In genomic region chr17:81926451-81927144, GRCh38 we compare ENCODE assay signal across 8 cellular contexts. TPM values are rescaled to one million over a fixed set of nuclear protein-coding genes. Genes with fewer than 3 reads are reported as not detected.
DNase-seq lines count a peak whose midpoint lies in the region; ATAC-seq, FAIRE-seq and TF ChIP-seq lines count a peak whose summit lies in the region.

No MANE protein-coding gene starts in this region.

- peak in 1 of 2 experiments; percentile 72; a peak in 2 of 4 replicates for TF ChIP-seq POLR2A in HepG2 (IDR thresholded peaks at IDR 0.05; ENCODE audit: insufficient read depth in 1 of 2, low read depth in 2 of 2, low read length in 2 of 2)

- 1% methylated on average over 30 of the region's 44 CpGs for WGBS in HepG2 (ENCODE audit: low lambda C conversion rate)

- H3K27ac Mint-ChIP-seq in activated CD4-positive, alpha-beta T cell treated with anti-CD3 and anti-CD28 coated beads for 36 hours = peak overlapping the region; percentile 85
- H3K27ac Mint-ChIP-seq in dendritic cell treated with granulocyte-macrophage colony-stimulating factor and Interleukin-4, amounts not matched to agents 40 ng/mL and 50 ng/mL, for 4 days = peak overlapping the region; percentile 90

- TF ChIP-seq RAD21 in HepG2 (CRISPR knock-in tag; IDR thresholded peaks at IDR 0.05) = no peak; the same call in 1 of the 2 replicates

- H3K27me3 ChIP-seq in HepG2 (ENCODE audit: control insufficient read depth in 1 of 2, insufficient read depth in 2 of 2, low read length in 2 of 2) = no peaks in the 10 kb centered on the region

- TF ChIP-seq CTCF in HepG2 (CRISPR knock-in tag; IDR thresholded peaks at IDR 0.05) = no peak

- peaks cover 32% of the 10 kb centered on the region for H3K4me1 Mint-ChIP-seq in activated CD4-positive, alpha-beta T cell treated with anti-CD3 and anti-CD28 coated beads for 36 hours
- peaks cover 59% of the 10 kb centered on the region for H3K4me1 Mint-ChIP-seq in dendritic cell treated with granulocyte-macrophage colony-stimulating factor and Interleukin-4, amounts not matched to agents 40 ng/mL and 50 ng/mL, for 4 days (ENCODE audit: low read depth)

- peak overlapping the region; percentile 92 for H3K27ac ChIP-seq in HepG2 (ENCODE audit: extremely low read length, insufficient read depth, low read length)

- CTCF ChIA-PET in activated CD4-positive, alpha-beta T cell treated with anti-CD3 and anti-CD28 coated beads for 36 hours (lab: Charles Lee) = interaction anchor here (0.6 to 1.4 kb wide), 3 partner anchors 12 to 93 kb away, joined by 3 to 4 read pairs (median 3); no protein-coding TSS in a partner anchor
- CTCF ChIA-PET in HepG2 (lab: Yijun Ruan, JAX; ENCODE audit: low intra/inter-chr PET ratio, low total read pairs) = no interaction called here

- DNase-seq in DMS53 (lab: John Stamatoyannopoulos, UW) (peak; percentile 93), H4 (ENCODE audit: low spot score) (peak; percentile 81), NCI-H146 treated with DMSO at 0.1 percent for 48 hours (lab: John Stamatoyannopoulos, UW; ENCODE audit: unreplicated experiment) (peak; percentile 21), HepG2 (ENCODE audit: low spot score) (peak; percentile 96)
- DNase-seq in activated CD4-positive, alpha-beta T cell treated with anti-CD3 and anti-CD28 coated beads for 36 hours = peak; percentile 81
- DNase-seq in stimulated activated CD4-positive, alpha-beta T cell treated with anti-CD3 and anti-CD28 coated beads, Interleukin-4, amount 100 ng/mL, for 4 hours = peak; percentile 69 to 77

- H3K4me2 ChIP-seq in HepG2 (ENCODE audit: low read depth, low read length) = peak overlapping the region; percentile 88

- FAIRE-seq in HepG2 (lab: Jason Lieb, UNC) = peak; percentile 99

- no peak for TF ChIP-seq EP300 in HepG2 (IDR thresholded peaks at IDR 0.05; ENCODE audit: low read depth in 2 of 2, low read length in 2 of 2)
- TF ChIP-seq EP300 in HepG2 (CRISPR knock-in tag; IDR thresholded peaks at IDR 0.05; ENCODE audit: borderline replicate concordance) = no peak

- POLR2A ChIA-PET in activated CD4-positive, alpha-beta T cell treated with anti-CD3 and anti-CD28 coated beads for 36 hours (lab: Charles Lee) = interaction anchor here (1.0 to 1.6 kb wide), 2 partner anchors 9 to 53 kb away, joined by 3 to 4 read pairs; no protein-coding TSS in a partner anchor
- POLR2A ChIA-PET in HepG2 (lab: Yijun Ruan, JAX) = interaction anchor here (0.7 to 6.1 kb wide), 29 partner anchors 10 to 316 kb away, joined by 3 to 71 read pairs (median 6); partner anchors contain the start of genes CENPX, DCXR, LRRC45 and MCRIP1

- BruUV-seq in HepG2 (replicated peaks; lab: Mats Ljungman, UMichigan) = TSS peak; percentile 48

- peaks cover 6 to 10% of the 10 kb centered on the region in 2 experiments; a peak in 4 of 5 replicates for H3K36me3 ChIP-seq in HepG2 (replicated peaks in 1 of 2; ENCODE audit: control insufficient read depth in 1 of 2, insufficient read depth in 2 of 2, low read length in 2 of 2)

- H3K79me2 ChIP-seq in HepG2 (ENCODE audit: insufficient read depth, low read length) = peaks cover 55% of the 10 kb centered on the region

- no peaks in the 10 kb centered on the region for H3K9me3 ChIP-seq in HepG2 (ENCODE audit: low read length)

- in situ Hi-C loops in HepG2 (cut with HindIII; ENCODE audit: extremely low pct_ligation_motif_present, low pct_unique_long_range_greater_than_20kb) = no loop called here

- peaks cover 51% of the 10 kb centered on the region for H3K4me1 ChIP-seq in HepG2 (ENCODE audit: insufficient read depth, low read length)

- no peaks in the 10 kb centered on the region for H3K9me3 Mint-ChIP-seq in activated CD4-positive, alpha-beta T cell treated with anti-CD3 and anti-CD28 coated beads for 36 hours (ENCODE audit: low read depth)
- H3K9me3 Mint-ChIP-seq in dendritic cell treated with granulocyte-macrophage colony-stimulating factor and Interleukin-4, amounts not matched to agents 40 ng/mL and 50 ng/mL, for 4 days = no peaks in the 10 kb centered on the region

- H3K27me3 Mint-ChIP-seq in activated CD4-positive, alpha-beta T cell treated with anti-CD3 and anti-CD28 coated beads for 36 hours = peaks cover 2% of the 10 kb centered on the region
- H3K27me3 Mint-ChIP-seq in dendritic cell treated with granulocyte-macrophage colony-stimulating factor and Interleukin-4, amounts not matched to agents 40 ng/mL and 50 ng/mL, for 4 days = peaks cover 36% of the 10 kb centered on the region

- peak overlapping the region; percentile 85 for H3K4me3 Mint-ChIP-seq in activated CD4-positive, alpha-beta T cell treated with anti-CD3 and anti-CD28 coated beads for 36 hours
- H3K4me3 Mint-ChIP-seq in dendritic cell treated with granulocyte-macrophage colony-stimulating factor and Interleukin-4, amounts not matched to agents 40 ng/mL and 50 ng/mL, for 4 days = peak overlapping the region; percentile 93

- H3K4me3 ChIP-seq in HepG2 (replicated peaks in 1 of 3; ENCODE audit: insufficient read depth in 1 of 3, low read depth in 2 of 3, low read length in 3 of 3) = peak overlapping the region; percentile 79 to 94 (median 91)

- peaks cover 28% of the 10 kb centered on the region for H4K20me1 ChIP-seq in HepG2 (ENCODE audit: insufficient read depth, low read length)

- no peak overlapping the region for H2AFZ ChIP-seq in HepG2 (ENCODE audit: low read length)

- peaks cover 8% of the 10 kb centered on the region for H3K36me3 Mint-ChIP-seq in activated CD4-positive, alpha-beta T cell treated with anti-CD3 and anti-CD28 coated beads for 36 hours (ENCODE audit: low read depth)
- H3K36me3 Mint-ChIP-seq in dendritic cell treated with granulocyte-macrophage colony-stimulating factor and Interleukin-4, amounts not matched to agents 40 ng/mL and 50 ng/mL, for 4 days (ENCODE audit: low read depth) = peaks cover 32% of the 10 kb centered on the region

- intact Hi-C loops in activated CD4-positive, alpha-beta T cell treated with anti-CD3 and anti-CD28 coated beads for 36 hours (cut with DNase I, micrococcal nuclease) = loop anchor here (1.0 to 10.0 kb wide), 12 partner anchors 8 to 368 kb away; partner anchors contain the start of genes PCYT2 (in 2 of the 2), ALYREF (in 1 of the 2), ANAPC11 (in 1 of the 2) and ARHGDIA (in 1 of the 2)
- intact Hi-C loops in dendritic cell treated with granulocyte-macrophage colony-stimulating factor and Interleukin-4, amounts not matched to agents 40 ng/mL and 50 ng/mL, for 4 days (cut with micrococcal nuclease) = loop anchor here (5.0 to 10.0 kb wide), 2 partner anchors 34 to 62 kb away; partner anchors contain the start of genes ALYREF, ANAPC11 and P4HB
- intact Hi-C loops in HepG2 (cut with micrococcal nuclease; ENCODE audit: unreplicated experiment) = loop anchor here (2.0 kb wide), 1 partner anchor 16 kb away; the partner anchor contains the start of gene PCYT2

- peak; percentile 42 for ATAC-seq in activated CD4-positive, alpha-beta T cell treated with anti-CD3 and anti-CD28 coated beads for 36 hours
- ATAC-seq in HepG2 (peak; percentile 76), HG03457 (IDR thresholded peaks at IDR 0.05; ENCODE audit: unreplicated experiment) (no peak)

- H3K9ac ChIP-seq in HepG2 (ENCODE audit: insufficient read depth, low read depth, low read length) = peak overlapping the region; percentile 91

RNA-seq across cellular contexts. Expression of gene MAFG, which starts 0.9 kb away (rescaled TPM):
- 8.7 and 9.3 TPM in 2 replicates for total RNA-seq in H4 (2014; rRNA removed; shearing (Covaris generic))
- 10 to 100 TPM; 15.3 to 18.3 TPM for total RNA-seq in activated CD4-positive, alpha-beta T cell treated with anti-CD3 and anti-CD28 coated beads for 36 hours
- 12.4 and 14.5 TPM in 2 replicates for total RNA-seq in HepG2 (2016; rRNA removed; fragmentation: Illumina TruSeq; extraction: Trizol)
- total RNA-seq in HepG2 (2016; cell fraction: cytosol; rRNA removed; fragmentation: Illumina TruSeq; extraction: Trizol; ENCODE audit: low read depth) = 2.1 and 2.3 TPM in 2 replicates
- 9.8 and 14.7 TPM in 2 replicates for total RNA-seq in HepG2 (2016; cell fraction: insoluble cytoplasmic fraction; rRNA removed; fragmentation: Illumina TruSeq; extraction: Trizol)
- 7.6 TPM in 2 replicates for total RNA-seq in HepG2 (2016; cell fraction: membrane; rRNA removed; fragmentation: Illumina TruSeq; extraction: Trizol)
- 15.5 and 16.7 TPM in 2 replicates for total RNA-seq in HepG2 (2016; cell fraction: nucleus; rRNA removed; fragmentation: Illumina TruSeq; extraction: Trizol)
- polyA plus RNA-seq in HepG2 (2011; rRNA removed) = 20.0 TPM in 2 replicates
- polyA plus RNA-seq in HepG2 (2011; cell fraction: cytosol; rRNA removed) = 17.1 and 19.4 TPM in 2 replicates
- polyA plus RNA-seq in HepG2 (2011; cell fraction: nucleus; rRNA removed) = 98.2 and 128 TPM in 2 replicates
- polyA plus RNA-seq in HepG2 (2012) = 16.1 and 26.5 TPM in 2 replicates
- polyA plus RNA-seq in HepG2 (2016; cell fraction: cytosol; fragmentation: Illumina TruSeq; extraction: Trizol; ENCODE audit: low read depth) = 1.4 and 1.6 TPM in 2 replicates
- polyA plus RNA-seq in HepG2 (2016; cell fraction: insoluble cytoplasmic fraction; fragmentation: Illumina TruSeq; extraction: Trizol; ENCODE audit: low read depth) = 9.2 and 10.7 TPM in 2 replicates
- polyA plus RNA-seq in HepG2 (2016; cell fraction: membrane; fragmentation: Illumina TruSeq; extraction: Trizol; ENCODE audit: low read depth) = 4.3 and 4.6 TPM in 2 replicates
- 38.9 and 41.8 TPM in 2 replicates for polyA plus RNA-seq in HepG2 (2016; cell fraction: nucleus; fragmentation: Illumina TruSeq; extraction: Trizol; ENCODE audit: insufficient read depth, low read depth)
- polyA minus RNA-seq in HepG2 (2011; rRNA and poly(A)+ RNA removed; ENCODE audit: low replicate concordance) = 16.8 and 26.4 TPM in 2 replicates
- polyA minus RNA-seq in HepG2 (2011; cell fraction: cytosol; rRNA and poly(A)+ RNA removed) = 8.0 and 9.5 TPM in 2 replicates
- polyA minus RNA-seq in HepG2 (2011; cell fraction: nucleus; rRNA and poly(A)+ RNA removed) = 11.9 and 15.8 TPM in 2 replicates

RNA-seq across cellular contexts. Expression of gene SIRT7, which starts 8.6 kb away (rescaled TPM):
- total RNA-seq in H4 (2014; rRNA removed; shearing (Covaris generic)) = 5.5 and 8.7 TPM in 2 replicates
- 10 to 100 TPM; 29.3 to 31.8 TPM for total RNA-seq in activated CD4-positive, alpha-beta T cell treated with anti-CD3 and anti-CD28 coated beads for 36 hours
- 14.5 and 24.8 TPM in 2 replicates for total RNA-seq in HepG2 (2016; rRNA removed; fragmentation: Illumina TruSeq; extraction: Trizol)
- 71.6 and 74.9 TPM in 2 replicates for total RNA-seq in HepG2 (2016; cell fraction: cytosol; rRNA removed; fragmentation: Illumina TruSeq; extraction: Trizol; ENCODE audit: low read depth)
- total RNA-seq in HepG2 (2016; cell fraction: insoluble cytoplasmic fraction; rRNA removed; fragmentation: Illumina TruSeq; extraction: Trizol) = 13.5 and 25.0 TPM in 2 replicates
- total RNA-seq in HepG2 (2016; cell fraction: membrane; rRNA removed; fragmentation: Illumina TruSeq; extraction: Trizol) = 27.9 and 28.8 TPM in 2 replicates
- 28.8 and 33.6 TPM in 2 replicates for total RNA-seq in HepG2 (2016; cell fraction: nucleus; rRNA removed; fragmentation: Illumina TruSeq; extraction: Trizol)
- polyA plus RNA-seq in HepG2 (2011; rRNA removed) = 8.3 and 10.9 TPM in 2 replicates
- polyA plus RNA-seq in HepG2 (2011; cell fraction: cytosol; rRNA removed) = 5.9 and 7.5 TPM in 2 replicates
- polyA plus RNA-seq in HepG2 (2011; cell fraction: nucleus; rRNA removed) = 73.2 and 80.4 TPM in 2 replicates
- polyA plus RNA-seq in HepG2 (2012) = 12.4 and 18.7 TPM in 2 replicates
- polyA plus RNA-seq in HepG2 (2016; cell fraction: cytosol; fragmentation: Illumina TruSeq; extraction: Trizol; ENCODE audit: low read depth) = 8.7 and 9.0 TPM in 2 replicates
- polyA plus RNA-seq in HepG2 (2016; cell fraction: insoluble cytoplasmic fraction; fragmentation: Illumina TruSeq; extraction: Trizol; ENCODE audit: low read depth) = 13.6 and 15.2 TPM in 2 replicates
- polyA plus RNA-seq in HepG2 (2016; cell fraction: membrane; fragmentation: Illumina TruSeq; extraction: Trizol; ENCODE audit: low read depth) = 12.2 and 12.4 TPM in 2 replicates
- 87.1 and 90.3 TPM in 2 replicates for polyA plus RNA-seq in HepG2 (2016; cell fraction: nucleus; fragmentation: Illumina TruSeq; extraction: Trizol; ENCODE audit: insufficient read depth, low read depth)
- 38.8 and 69.4 TPM in 2 replicates for polyA minus RNA-seq in HepG2 (2011; rRNA and poly(A)+ RNA removed; ENCODE audit: low replicate concordance)
- polyA minus RNA-seq in HepG2 (2011; cell fraction: cytosol; rRNA and poly(A)+ RNA removed) = 8.9 and 16.0 TPM in 2 replicates
- polyA minus RNA-seq in HepG2 (2011; cell fraction: nucleus; rRNA and poly(A)+ RNA removed) = 22.5 and 26.8 TPM in 2 replicates

RNA-seq across cellular contexts. Expression of gene PYCR1, which starts 10.5 kb away (rescaled TPM):
- 92.4 and 128 TPM in 2 replicates for total RNA-seq in H4 (2014; rRNA removed; shearing (Covaris generic))
- total RNA-seq in activated CD4-positive, alpha-beta T cell treated with anti-CD3 and anti-CD28 coated beads for 36 hours = 100 to 1,000 TPM; 110 to 134 TPM
- total RNA-seq in HepG2 (2016; rRNA removed; fragmentation: Illumina TruSeq; extraction: Trizol) = 323 and 338 TPM in 2 replicates
- 107 and 137 TPM in 2 replicates for total RNA-seq in HepG2 (2016; cell fraction: cytosol; rRNA removed; fragmentation: Illumina TruSeq; extraction: Trizol; ENCODE audit: low read depth)
- total RNA-seq in HepG2 (2016; cell fraction: insoluble cytoplasmic fraction; rRNA removed; fragmentation: Illumina TruSeq; extraction: Trizol) = 327 and 331 TPM in 2 replicates
- total RNA-seq in HepG2 (2016; cell fraction: membrane; rRNA removed; fragmentation: Illumina TruSeq; extraction: Trizol) = 233 and 286 TPM in 2 replicates
- 125 and 146 TPM in 2 replicates for total RNA-seq in HepG2 (2016; cell fraction: nucleus; rRNA removed; fragmentation: Illumina TruSeq; extraction: Trizol)
- polyA plus RNA-seq in HepG2 (2011; rRNA removed) = 338 and 382 TPM in 2 replicates
- polyA plus RNA-seq in HepG2 (2011; cell fraction: cytosol; rRNA removed) = 241 and 431 TPM in 2 replicates
- 366 and 457 TPM in 2 replicates for polyA plus RNA-seq in HepG2 (2011; cell fraction: nucleus; rRNA removed)
- polyA plus RNA-seq in HepG2 (2012) = 191 and 311 TPM in 2 replicates
- polyA plus RNA-seq in HepG2 (2016; cell fraction: cytosol; fragmentation: Illumina TruSeq; extraction: Trizol; ENCODE audit: low read depth) = 130 and 165 TPM in 2 replicates
- 344 and 389 TPM in 2 replicates for polyA plus RNA-seq in HepG2 (2016; cell fraction: insoluble cytoplasmic fraction; fragmentation: Illumina TruSeq; extraction: Trizol; ENCODE audit: low read depth)
- 207 and 239 TPM in 2 replicates for polyA plus RNA-seq in HepG2 (2016; cell fraction: membrane; fragmentation: Illumina TruSeq; extraction: Trizol; ENCODE audit: low read depth)
- polyA plus RNA-seq in HepG2 (2016; cell fraction: nucleus; fragmentation: Illumina TruSeq; extraction: Trizol; ENCODE audit: insufficient read depth, low read depth) = 253 and 265 TPM in 2 replicates
- polyA minus RNA-seq in HepG2 (2011; rRNA and poly(A)+ RNA removed; ENCODE audit: low replicate concordance) = 104 and 478 TPM in 2 replicates
- polyA minus RNA-seq in HepG2 (2011; cell fraction: cytosol; rRNA and poly(A)+ RNA removed) = 138 and 160 TPM in 2 replicates
- polyA minus RNA-seq in HepG2 (2011; cell fraction: nucleus; rRNA and poly(A)+ RNA removed) = 31.5 and 42.4 TPM in 2 replicates

RNA-seq across cellular contexts. Expression of gene PCYT2, which starts 15.4 kb away (rescaled TPM):
- 34.7 and 39.0 TPM in 2 replicates for total RNA-seq in H4 (2014; rRNA removed; shearing (Covaris generic))
- total RNA-seq in activated CD4-positive, alpha-beta T cell treated with anti-CD3 and anti-CD28 coated beads for 36 hours = 10 to 100 TPM; 19.7 to 24.0 TPM
- 240 and 297 TPM in 2 replicates for total RNA-seq in HepG2 (2016; rRNA removed; fragmentation: Illumina TruSeq; extraction: Trizol)
- 152 and 156 TPM in 2 replicates for total RNA-seq in HepG2 (2016; cell fraction: cytosol; rRNA removed; fragmentation: Illumina TruSeq; extraction: Trizol; ENCODE audit: low read depth)
- 223 and 298 TPM in 2 replicates for total RNA-seq in HepG2 (2016; cell fraction: insoluble cytoplasmic fraction; rRNA removed; fragmentation: Illumina TruSeq; extraction: Trizol)
- total RNA-seq in HepG2 (2016; cell fraction: membrane; rRNA removed; fragmentation: Illumina TruSeq; extraction: Trizol) = 178 and 208 TPM in 2 replicates
- total RNA-seq in HepG2 (2016; cell fraction: nucleus; rRNA removed; fragmentation: Illumina TruSeq; extraction: Trizol) = 220 and 223 TPM in 2 replicates
- 147 and 222 TPM in 2 replicates for polyA plus RNA-seq in HepG2 (2011; rRNA removed)
- 94.7 and 118 TPM in 2 replicates for polyA plus RNA-seq in HepG2 (2011; cell fraction: cytosol; rRNA removed)
- 1,015 and 1,225 TPM in 2 replicates for polyA plus RNA-seq in HepG2 (2011; cell fraction: nucleus; rRNA removed)
- polyA plus RNA-seq in HepG2 (2012) = 124 and 128 TPM in 2 replicates
- polyA plus RNA-seq in HepG2 (2016; cell fraction: cytosol; fragmentation: Illumina TruSeq; extraction: Trizol; ENCODE audit: low read depth) = 113 and 134 TPM in 2 replicates
- 235 and 242 TPM in 2 replicates for polyA plus RNA-seq in HepG2 (2016; cell fraction: insoluble cytoplasmic fraction; fragmentation: Illumina TruSeq; extraction: Trizol; ENCODE audit: low read depth)
- polyA plus RNA-seq in HepG2 (2016; cell fraction: membrane; fragmentation: Illumina TruSeq; extraction: Trizol; ENCODE audit: low read depth) = 149 and 175 TPM in 2 replicates
- 499 and 551 TPM in 2 replicates for polyA plus RNA-seq in HepG2 (2016; cell fraction: nucleus; fragmentation: Illumina TruSeq; extraction: Trizol; ENCODE audit: insufficient read depth, low read depth)
- polyA minus RNA-seq in HepG2 (2011; rRNA and poly(A)+ RNA removed; ENCODE audit: low replicate concordance) = 38.6 and 144 TPM in 2 replicates
- 47.2 and 54.9 TPM in 2 replicates for polyA minus RNA-seq in HepG2 (2011; cell fraction: cytosol; rRNA and poly(A)+ RNA removed)
- 202 and 210 TPM in 2 replicates for polyA minus RNA-seq in HepG2 (2011; cell fraction: nucleus; rRNA and poly(A)+ RNA removed)

RNA-seq across cellular contexts. Expression of gene MYADML2, which starts 20.4 kb away (rescaled TPM):
- not detected in 2 replicates for total RNA-seq in H4 (2014; rRNA removed; shearing (Covaris generic))
- not detected for total RNA-seq in activated CD4-positive, alpha-beta T cell treated with anti-CD3 and anti-CD28 coated beads for 36 hours
- not detected in 2 replicates for total RNA-seq in HepG2 (2016; rRNA removed; fragmentation: Illumina TruSeq; extraction: Trizol)
- total RNA-seq in HepG2 (2016; cell fraction: cytosol; rRNA removed; fragmentation: Illumina TruSeq; extraction: Trizol; ENCODE audit: low read depth) = not detected in 2 replicates
- not detected in 2 replicates for total RNA-seq in HepG2 (2016; cell fraction: insoluble cytoplasmic fraction; rRNA removed; fragmentation: Illumina TruSeq; extraction: Trizol)
- total RNA-seq in HepG2 (2016; cell fraction: membrane; rRNA removed; fragmentation: Illumina TruSeq; extraction: Trizol) = not detected in 2 replicates
- total RNA-seq in HepG2 (2016; cell fraction: nucleus; rRNA removed; fragmentation: Illumina TruSeq; extraction: Trizol) = not detected in 2 replicates
- not detected in 2 replicates for polyA plus RNA-seq in HepG2 (2011; rRNA removed)
- not detected in 2 replicates for polyA plus RNA-seq in HepG2 (2011; cell fraction: cytosol; rRNA removed)
- not detected in 2 replicates for polyA plus RNA-seq in HepG2 (2011; cell fraction: nucleus; rRNA removed)
- polyA plus RNA-seq in HepG2 (2012) = 0.07 TPM in 1 of 2 replicates, not detected in the other
- not detected in 2 replicates for polyA plus RNA-seq in HepG2 (2016; cell fraction: cytosol; fragmentation: Illumina TruSeq; extraction: Trizol; ENCODE audit: low read depth)
- polyA plus RNA-seq in HepG2 (2016; cell fraction: insoluble cytoplasmic fraction; fragmentation: Illumina TruSeq; extraction: Trizol; ENCODE audit: low read depth) = not detected in 2 replicates
- polyA plus RNA-seq in HepG2 (2016; cell fraction: membrane; fragmentation: Illumina TruSeq; extraction: Trizol; ENCODE audit: low read depth) = not detected in 2 replicates
- not detected in 2 replicates for polyA plus RNA-seq in HepG2 (2016; cell fraction: nucleus; fragmentation: Illumina TruSeq; extraction: Trizol; ENCODE audit: insufficient read depth, low read depth)
- 0.05 TPM in 1 of 2 replicates, not detected in the other for polyA minus RNA-seq in HepG2 (2011; rRNA and poly(A)+ RNA removed; ENCODE audit: low replicate concordance)
- not detected in 2 replicates for polyA minus RNA-seq in HepG2 (2011; cell fraction: cytosol; rRNA and poly(A)+ RNA removed)
- polyA minus RNA-seq in HepG2 (2011; cell fraction: nucleus; rRNA and poly(A)+ RNA removed) = not detected in 2 replicates

Comparison
In these comparisons a context has a peak if more than half of its experiments do, and no peak if none do; other contexts are left out.
1. DNase-seq: peak in every context shown above with its lines; median percentile 96 in HepG2; 93 in DMS53; 81 in H4; 81 in activated CD4-positive, alpha-beta T cell treated with anti-CD3 and anti-CD28 coated beads for 36 hours; 73 in stimulated activated CD4-positive, alpha-beta T cell treated with anti-CD3 and anti-CD28 coated beads, Interleukin-4, amount 100 ng/mL, for 4 hours; 21 in NCI-H146 treated with DMSO at 0.1 percent for 48 hours.